Comparison of ENCODE assay signal across 8 cellular contexts in the genomic region with DNA sequence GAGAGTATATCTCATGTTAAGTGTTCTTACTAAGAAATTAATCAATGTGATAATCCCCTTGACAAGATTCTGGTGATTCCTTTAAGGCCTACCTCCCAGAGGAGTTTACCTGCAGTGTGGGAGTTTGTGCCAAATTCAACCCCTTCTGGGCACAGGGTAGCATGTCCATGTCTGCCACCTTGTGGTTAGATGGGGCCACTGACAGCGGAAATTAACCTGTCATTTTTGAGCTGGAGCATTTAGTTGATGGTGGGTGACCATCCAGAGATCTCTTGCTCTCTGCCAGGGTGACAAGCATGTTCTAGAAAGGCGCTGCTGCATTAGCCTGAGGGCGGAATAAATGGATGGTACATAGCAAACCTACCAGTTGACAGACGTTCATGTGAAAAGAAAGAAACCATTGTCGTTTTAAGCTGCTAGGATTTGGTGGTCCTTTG.
DNase-seq lines count a peak whose midpoint lies in the region; ATAC-seq and TF ChIP-seq lines count a peak whose summit lies in the region.

No MANE protein-coding gene starts in this region.

- POLR2A ChIA-PET in activated B cell treated with CpG ODN at 0.5 μM for 24 hours (lab: Charles Lee), result no interaction called here

- CTCF ChIA-PET in activated B cell treated with CpG ODN at 0.5 μM for 24 hours (lab: Charles Lee), result interaction anchor here (0.6 to 10.7 kb wide), 22 partner anchors 9 to 833 kb away, joined by 3 to 302 read pairs (median 4); a partner anchor contains a TSS

- H3K4me1 Mint-ChIP-seq in activated B cell treated with CpG ODN at 0.5 μM for 24 hours, result peaks cover 2% of the 10 kb centered on the region
- H3K4me1 Mint-ChIP-seq in chondrocyte (ENCODE audit: low read depth), result no peaks in the 10 kb centered on the region
- no peaks in the 10 kb centered on the region for H3K4me1 Mint-ChIP-seq in stimulated activated effector memory CD8-positive, alpha-beta T cell treated with anti-CD3 and anti-CD28 coated beads, Interleukin-12 subunit alpha, Interleukin-12 subunit beta, amount 100 ng/mL, for 72 hours

- H3K4me3 Mint-ChIP-seq in activated B cell treated with CpG ODN at 0.5 μM for 24 hours (no peak overlapping the region), chondrocyte (ENCODE audit: unreplicated experiment) (no peak overlapping the region)
- no peak overlapping the region for H3K4me3 Mint-ChIP-seq in stimulated activated effector memory CD8-positive, alpha-beta T cell treated with anti-CD3 and anti-CD28 coated beads, Interleukin-12 subunit alpha, Interleukin-12 subunit beta, amount 100 ng/mL, for 72 hours

- ATAC-seq in GM18502 (IDR thresholded peaks at IDR 0.05; ENCODE audit: poor library complexity, unreplicated experiment) (peak; percentile 94), HG02870 (IDR thresholded peaks at IDR 0.05; ENCODE audit: unreplicated experiment) (peak; percentile 90), activated B cell treated with CpG ODN at 0.5 μM for 24 hours (ENCODE audit: low read depth) (peak; percentile 89), lung (ENCODE audit: insufficient read depth, low FRiP score) (peak; percentile 69)
- peak; percentile 82 for ATAC-seq in stimulated activated effector memory CD8-positive, alpha-beta T cell treated with anti-CD3 and anti-CD28 coated beads, Interleukin-12 subunit alpha, Interleukin-12 subunit beta, amount 100 ng/mL, for 72 hours

- H3K36me3 ChIP-seq in ACC112 (ENCODE audit: insufficient read depth, low read length) (no peaks in the 10 kb centered on the region), lung (ENCODE audit: control insufficient read depth in 2 of 2, insufficient read depth in 2 of 2, low read length in 2 of 2) (no peaks in the 10 kb centered on the region)

- no peak overlapping the region for H3K27ac ChIP-seq in ACC112 (ENCODE audit: low read depth, low read length)
- no peak overlapping the region for H3K27ac ChIP-seq in lung (ENCODE audit: low read depth in 1 of 2, low read length in 1 of 2)

- WGBS in lung, 2 donors, result 32 to 33% methylated on average over 5 of the region's 5 CpGs

- H3K27ac Mint-ChIP-seq in activated B cell treated with CpG ODN at 0.5 μM for 24 hours (no peak overlapping the region), chondrocyte (ENCODE audit: unreplicated experiment) (no peak overlapping the region)
- H3K27ac Mint-ChIP-seq in stimulated activated effector memory CD8-positive, alpha-beta T cell treated with anti-CD3 and anti-CD28 coated beads, Interleukin-12 subunit alpha, Interleukin-12 subunit beta, amount 100 ng/mL, for 72 hours, result no peak overlapping the region

- H3K36me3 Mint-ChIP-seq in activated B cell treated with CpG ODN at 0.5 μM for 24 hours (ENCODE audit: low read depth) (no peaks in the 10 kb centered on the region), chondrocyte (ENCODE audit: low read depth) (no peaks in the 10 kb centered on the region)
- no peaks in the 10 kb centered on the region for H3K36me3 Mint-ChIP-seq in stimulated activated effector memory CD8-positive, alpha-beta T cell treated with anti-CD3 and anti-CD28 coated beads, Interleukin-12 subunit alpha, Interleukin-12 subunit beta, amount 100 ng/mL, for 72 hours

- DNase-seq in NCI-H1694 treated with DMSO at 0.1 percent for 48 hours (lab: John Stamatoyannopoulos, UW) (peak; percentile 26), activated B cell treated with CpG ODN at 0.5 μM for 24 hours (no peak), chondrocyte (ENCODE audit: low spot score) (no peak), lung (ENCODE audit: low spot score) (peak; percentile 47)
- peak; percentile 24 to 74 for DNase-seq in stimulated activated effector memory CD8-positive, alpha-beta T cell treated with anti-CD3 and anti-CD28 coated beads, Interleukin-12 subunit alpha, Interleukin-12 subunit beta, amount 100 ng/mL, for 72 hours (ENCODE audit: low spot score in 2 of 2)

- H3K27me3 ChIP-seq in ACC112 (ENCODE audit: insufficient read depth, low read length) (no peaks in the 10 kb centered on the region), lung (ENCODE audit: control insufficient read depth, insufficient read depth) (no peaks in the 10 kb centered on the region)

- no peaks in the 10 kb centered on the region for H3K4me1 ChIP-seq in ACC112 (ENCODE audit: control insufficient read depth, insufficient read depth, low read length, unreplicated experiment)
- no peaks in the 10 kb centered on the region for H3K4me1 ChIP-seq in lung (ENCODE audit: control insufficient read depth in 2 of 2, insufficient read depth in 2 of 2, low read length in 2 of 2)

- H3K9me3 ChIP-seq in lung (ENCODE audit: control insufficient read depth in 2 of 2, insufficient read depth in 1 of 2, low read length in 1 of 2), result no peaks in the 10 kb centered on the region

- H3K27me3 Mint-ChIP-seq in activated B cell treated with CpG ODN at 0.5 μM for 24 hours, result peaks cover 12% of the 10 kb centered on the region
- H3K27me3 Mint-ChIP-seq in chondrocyte (ENCODE audit: low read depth), result peaks cover 20% of the 10 kb centered on the region

- intact Hi-C loops in activated B cell treated with CpG ODN at 0.5 μM for 24 hours (cut with micrococcal nuclease), result loop anchor here (1.0 to 2.0 kb wide), 2 partner anchors 201 to 710 kb away; no protein-coding TSS in a partner anchor

- TF ChIP-seq CTCF in activated B cell treated with CpG ODN at 0.5 μM for 24 hours (IDR thresholded peaks at IDR 0.05) (peak; percentile 62), chondrocyte (IDR thresholded peaks at IDR 0.05) (peak; percentile 83), lung (IDR thresholded peaks at IDR 0.05; ENCODE audit: control extremely low read depth, extremely low read depth) (peak; percentile 31)

- peak overlapping the region; percentile 71 for H2AFZ ChIP-seq in ACC112 (ENCODE audit: low read length, unreplicated experiment)

- H3K9me3 Mint-ChIP-seq in activated B cell treated with CpG ODN at 0.5 μM for 24 hours (no peaks in the 10 kb centered on the region), chondrocyte (ENCODE audit: low read depth) (no peaks in the 10 kb centered on the region)
- H3K9me3 Mint-ChIP-seq in stimulated activated effector memory CD8-positive, alpha-beta T cell treated with anti-CD3 and anti-CD28 coated beads, Interleukin-12 subunit alpha, Interleukin-12 subunit beta, amount 100 ng/mL, for 72 hours, result no peaks in the 10 kb centered on the region

- H3K79me2 ChIP-seq in ACC112 (ENCODE audit: control insufficient read depth, insufficient read depth, low read length, unreplicated experiment), result no peaks in the 10 kb centered on the region

- H3K4me3 ChIP-seq in ACC112 (ENCODE audit: low read depth, low read length) (no peak overlapping the region), lung (no peak overlapping the region)

Comparison
In these comparisons a context has a peak if more than half of its experiments do, and no peak if none do; other contexts are left out.
1. DNase-seq: peak in NCI-H1694 treated with DMSO at 0.1 percent for 48 hours (single experiment), lung (single experiment) and stimulated activated effector memory CD8-positive, alpha-beta T cell treated with anti-CD3 and anti-CD28 coated beads, Interleukin-12 subunit alpha, Interleukin-12 subunit beta, amount 100 ng/mL, for 72 hours (2 of 2); none in activated B cell treated with CpG ODN at 0.5 μM for 24 hours (single experiment) and chondrocyte (single experiment).
2. CTCF ChIP-seq: peak in every context shown above with its lines; median percentile 83 in chondrocyte; 62 in activated B cell treated with CpG ODN at 0.5 μM for 24 hours; 31 in lung.
3. Peak in every context shown above with its lines, with median percentiles within 50 percentile points of each other: ATAC-seq.